ENCODE assay signal across 19 cellular contexts in the genomic region with DNA sequence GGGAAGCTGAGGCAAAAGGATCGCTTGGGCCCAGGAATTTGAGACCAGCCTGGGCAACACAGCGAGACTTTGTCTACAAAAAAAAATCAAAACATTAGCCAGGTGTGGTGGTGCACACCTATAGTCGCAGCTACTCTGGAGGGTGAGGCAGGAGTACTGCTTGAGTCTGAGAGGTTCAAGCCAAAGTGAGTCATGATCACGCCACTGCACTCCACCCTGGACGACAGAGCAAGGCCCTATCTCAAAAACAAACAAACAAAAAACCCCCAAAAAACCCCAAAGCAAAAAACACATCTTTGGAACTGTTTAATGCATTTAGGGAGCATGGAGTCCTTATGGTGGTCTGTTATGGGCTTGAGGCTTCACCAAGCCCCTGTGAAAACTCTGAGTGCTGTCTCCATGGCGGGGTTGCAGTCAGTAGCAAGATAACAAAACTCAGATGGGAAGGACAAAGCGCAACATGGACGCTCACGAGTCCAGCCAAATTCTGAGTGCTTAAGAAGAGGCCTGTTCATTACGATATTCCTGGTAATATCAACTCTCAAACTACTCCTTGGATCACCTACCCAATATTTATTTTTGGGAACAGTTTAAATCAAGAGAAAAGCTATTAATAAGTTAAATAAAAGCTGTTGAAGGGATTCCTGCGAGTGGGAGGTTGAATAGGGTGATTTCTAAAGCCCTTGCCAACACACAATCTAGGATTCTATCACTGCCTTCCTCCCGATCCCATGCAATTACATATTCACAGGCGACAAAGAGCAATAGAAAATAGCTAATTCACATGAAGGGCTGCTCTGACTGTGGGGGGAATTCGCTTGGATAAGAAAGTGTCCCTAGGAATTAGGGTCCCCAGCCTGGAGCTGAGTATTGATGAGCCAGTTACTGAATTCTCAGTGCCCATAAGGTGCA.
A peak's percentile ranks its signal among the peaks of the same experiment; 100 is the strongest.
DNase-seq lines count a peak whose midpoint lies in the region; ATAC-seq, FAIRE-seq and TF ChIP-seq lines count a peak whose summit lies in the region.
"Had no signal": no experiment of that assay in that cellular context is flagged by ENCODE, and none has a peak within 500 bp of the region (broad histone marks: within the 10 kb centered on the region; RNA-seq: fewer than 3 reads in every experiment).

No MANE protein-coding gene starts in this region.

- H3K9me2 ChIP-seq in HCT116 (ENCODE audit: insufficient read depth), result no peaks in the 10 kb centered on the region

- no peaks in the 10 kb centered on the region for H3K9me3 ChIP-seq in HCT116 (ENCODE audit: control insufficient read depth in 1 of 2, insufficient read depth in 1 of 2, low read depth in 1 of 2, low read length in 2 of 2)
- no peaks in the 10 kb centered on the region for H3K9me3 ChIP-seq in right lobe of liver
- H3K9me3 ChIP-seq in stomach, result no peaks in the 10 kb centered on the region
- no peaks in the 10 kb centered on the region for H3K9me3 ChIP-seq in smooth muscle cell (replicated peaks; ENCODE audit: low read depth)
- H3K9me3 ChIP-seq: BE2C, lower lobe of right lung had no signal

- TF ChIP-seq POLR2A in HCT116 (IDR thresholded peaks at IDR 0.05; ENCODE audit: borderline replicate concordance, extremely low read depth, insufficient read depth, insufficient read length) (no peak), right lobe of liver (IDR thresholded peaks at IDR 0.05) (no peak), stomach (IDR thresholded peaks at IDR 0.05) (no peak)

- H3K36me3 ChIP-seq in HCT116 (ENCODE audit: control insufficient read depth in 1 of 2, insufficient read depth in 2 of 2, low read length in 2 of 2) (no peaks in the 10 kb centered on the region), bronchial epithelial cell (ENCODE audit: control insufficient read depth, insufficient read depth, low read length) (peaks cover 2% of the 10 kb centered on the region), right lobe of liver (no peaks in the 10 kb centered on the region), stomach (peaks cover 5 to 7% (median 5%) of the 10 kb centered on the region in 4 donors), smooth muscle cell (ENCODE audit: low read depth) (no peaks in the 10 kb centered on the region)
- H3K36me3 ChIP-seq: BE2C, lower lobe of right lung had no signal

- H2AFZ ChIP-seq in HCT116 (ENCODE audit: low read depth, low read length, poor library complexity, severe bottlenecking) (no peak overlapping the region), smooth muscle cell (ENCODE audit: low read depth) (no peak overlapping the region)

- H3K27me3 ChIP-seq in HCT116 (ENCODE audit: insufficient read depth, low read length) (no peaks in the 10 kb centered on the region), bronchial epithelial cell (ENCODE audit: control insufficient read depth, insufficient read depth, low read length) (no peaks in the 10 kb centered on the region), right lobe of liver (no peaks in the 10 kb centered on the region), stomach (no peaks in the 10 kb centered on the region), smooth muscle cell (ENCODE audit: low read depth) (no peaks in the 10 kb centered on the region)
- H3K27me3 ChIP-seq: BE2C had no signal

- WGBS in right lobe of liver (ENCODE audit: insufficient coverage, low coverage, low lambda C conversion rate, missing lambda C conversion rate), result 25% methylated on average over 10 of the region's 14 CpGs
- WGBS in stomach, 5 donors, result 54 to 71% (median 67%) methylated on average over 14 of the region's 14 CpGs
- WGBS in smooth muscle cell (ENCODE audit: low lambda C conversion rate), result 75% methylated on average over 14 of the region's 14 CpGs

- POLR2A ChIA-PET in HCT116 (lab: Charles Lee), result no interaction called here

- BruUV-seq in HCT116 (replicated peaks; lab: Mats Ljungman, UMichigan), result no TSS peak

- H3K79me2 ChIP-seq in HCT116 (ENCODE audit: insufficient read depth, low read length), result peaks cover 6% of the 10 kb centered on the region; the same call in 1 of the 2 replicates
- no peaks in the 10 kb centered on the region for H3K79me2 ChIP-seq in smooth muscle cell (ENCODE audit: low read depth)

- RAD21 ChIA-PET in HCT116 (lab: Charles Lee; ENCODE audit: low non-redundant PET in 1 of 2, low total read pairs in 2 of 2, uncharacterized antibody in 2 of 2, unreplicated experiment in 2 of 2), result interaction anchor here in 1 of 2 experiments (0.6 kb wide), 1 partner anchor 8 kb away, joined by 3 read pairs; no protein-coding TSS in a partner anchor

- H4K20me1 ChIP-seq in HCT116 (ENCODE audit: insufficient read depth), result no peaks in the 10 kb centered on the region
- peaks cover 83% of the 10 kb centered on the region for H4K20me1 ChIP-seq in smooth muscle cell (ENCODE audit: low read depth)

- no peak for DNase-seq in HCT116 (ENCODE audit: low read depth, low spot score)
- peak; percentile 20 for DNase-seq in bronchial epithelial cell (ENCODE audit: low read depth)
- no peak for DNase-seq in right lobe of liver
- DNase-seq in stomach, result peak; percentile 52
- DNase-seq in NCI-H524 (lab: John Stamatoyannopoulos, UW), result no peak
- DNase-seq in smooth muscle cell (lab: John Stamatoyannopoulos, UW; ENCODE audit: unreplicated experiment), result no peak
- DNase-seq in RPMI8226, result no peak
- DNase-seq: activated CD4-positive, alpha-beta T cell treated with anti-CD3 and anti-CD28 coated beads for 36 hours; activated naive CD4-positive, alpha-beta T cell treated with anti-CD3 and anti-CD28 coated beads, Interleukin-2, amount 50 U/mL, for 16 hours; BE2C; DMS53; effector memory CD4-positive, alpha-beta T cell; HFFc6; lower lobe of right lung; NCI-H187; stimulated activated CD4-positive, alpha-beta T cell treated with anti-CD3 and anti-CD28 coated beads, Interleukin-2, amount 100 ng/mL, for 24 hours; T1000 had no signal

- no peak overlapping the region for H3K27ac ChIP-seq in HCT116 (ENCODE audit: low read depth, low read length)
- H3K27ac ChIP-seq in right lobe of liver, result peak overlapping the region; percentile 37 to 62 (median 53)
- H3K27ac ChIP-seq in stomach, result peak overlapping the region; percentile 36 to 88 (median 76)
- H3K27ac ChIP-seq in smooth muscle cell (ENCODE audit: low read depth), result no peak overlapping the region
- H3K27ac ChIP-seq: lower lobe of right lung had no signal

- H3K4me3 ChIP-seq in HCT116 (replicated peaks in 1 of 2; ENCODE audit: low read depth in 1 of 2, low read length in 2 of 2) (no peak overlapping the region), bronchial epithelial cell (ENCODE audit: low read depth, low read length) (no peak overlapping the region), right lobe of liver (no peak overlapping the region), stomach (no peak overlapping the region), smooth muscle cell (no peak overlapping the region)
- H3K4me3 ChIP-seq: lower lobe of right lung had no signal

- ATAC-seq in HCT116, result peak; percentile 55
- ATAC-seq in right lobe of liver, result peak; percentile 12 to 42 (median 26)
- ATAC-seq: activated CD4-positive, alpha-beta T cell treated with anti-CD3 and anti-CD28 coated beads for 36 hours; lower lobe of right lung; sciatic nerve had no signal

- H3K4me2 ChIP-seq in HCT116 (ENCODE audit: low read length) (0 out of 2 replicates have a peak overlapping the region, but pooled peaks have one; percentile 15), smooth muscle cell (no peak overlapping the region)

- H3K9ac ChIP-seq in HCT116 (ENCODE audit: low read length), result no peak overlapping the region
- H3K9ac ChIP-seq in smooth muscle cell (ENCODE audit: low read depth), result no peak overlapping the region

- H3K4me1 ChIP-seq in HCT116 (ENCODE audit: control insufficient read depth in 1 of 2, insufficient read depth in 2 of 2, low read length in 2 of 2) (peaks cover 0 to 45% of the 10 kb centered on the region in 2 experiments; a peak in 2 of 4 replicates), right lobe of liver (peaks cover 0 to 79% (median 43%) of the 10 kb centered on the region in 4 donors), stomach (peaks cover 47 to 96% (median 88%) of the 10 kb centered on the region in 4 donors), smooth muscle cell (ENCODE audit: low read depth) (peaks cover 4% of the 10 kb centered on the region)
- H3K4me1 ChIP-seq: BE2C had no signal

- H3F3A ChIP-seq in smooth muscle cell (ENCODE audit: low read depth), result no peaks in the 10 kb centered on the region

- FAIRE-seq in bronchial epithelial cell (lab: Jason Lieb, UNC), result no peak
- FAIRE-seq: GM19239 had no signal

- CTCF ChIA-PET in HCT116 (lab: Charles Lee), result interaction anchor here (3.1 kb wide), 1 partner anchor 8 kb away, joined by 15 read pairs; no protein-coding TSS in a partner anchor

- TF ChIP-seq CTCF in HCT116 (IDR thresholded peaks at IDR 0.05 in 2 of 3, conservative IDR thresholded peaks at IDR 0.05 in 1 of 3; ENCODE audit: borderline replicate concordance in 1 of 3, insufficient read depth in 1 of 3, low read depth in 2 of 3, low read length in 2 of 3), result no peak
- no peak for TF ChIP-seq CTCF in bronchial epithelial cell (IDR thresholded peaks at IDR 0.05; ENCODE audit: insufficient read depth, low read length, severe bottlenecking)
- TF ChIP-seq CTCF in right lobe of liver (IDR thresholded peaks at IDR 0.05), result no peak
- no peak for TF ChIP-seq CTCF in stomach (IDR thresholded peaks at IDR 0.05)
- TF ChIP-seq CTCF in smooth muscle cell (IDR thresholded peaks at IDR 0.05; ENCODE audit: borderline replicate concordance, insufficient read depth, poor library complexity, severe bottlenecking), result no peak

- intact Hi-C loops in HCT116 (cut with micrococcal nuclease), result no loop called here
- intact Hi-C loops in right lobe of liver (cut with DNase I), result no loop called here
- intact Hi-C loops in stomach (cut with DNase I; ENCODE audit: low total_unique reads), result no loop called here

- no peak for TF ChIP-seq RAD21 in HCT116 (IDR thresholded peaks at IDR 0.05; ENCODE audit: low read depth)

- TF ChIP-seq EP300 in stomach (IDR thresholded peaks at IDR 0.05), result no peak

TF ChIP-seq in HCT116, 20 proteins besides CTCF, POLR2A, EP300 and RAD21:
- TF ChIP-seq ELF1 (IDR thresholded peaks at IDR 0.05; ENCODE audit: borderline replicate concordance, low read depth) (no peak), JUND (IDR thresholded peaks at IDR 0.05) (0 out of 2 replicates have a peak, but pooled peaks have one; percentile 12)

Comparison
In these comparisons a context has a peak if more than half of its experiments do, and no peak if none do; other contexts are left out.
1. DNase-seq: peak in bronchial epithelial cell (single experiment) and stomach (single experiment); none in HCT116 (single experiment), right lobe of liver (0 of 3), NCI-H524 (0 of 2), smooth muscle cell (single experiment) and RPMI8226 (single experiment).
2. H3K27ac ChIP-seq: peak in right lobe of liver (3 of 3) and stomach (5 of 5); none in HCT116 (single experiment) and smooth muscle cell (single experiment).